Comparison of ENCODE assay signal across 11 cellular contexts in the genomic region with DNA sequence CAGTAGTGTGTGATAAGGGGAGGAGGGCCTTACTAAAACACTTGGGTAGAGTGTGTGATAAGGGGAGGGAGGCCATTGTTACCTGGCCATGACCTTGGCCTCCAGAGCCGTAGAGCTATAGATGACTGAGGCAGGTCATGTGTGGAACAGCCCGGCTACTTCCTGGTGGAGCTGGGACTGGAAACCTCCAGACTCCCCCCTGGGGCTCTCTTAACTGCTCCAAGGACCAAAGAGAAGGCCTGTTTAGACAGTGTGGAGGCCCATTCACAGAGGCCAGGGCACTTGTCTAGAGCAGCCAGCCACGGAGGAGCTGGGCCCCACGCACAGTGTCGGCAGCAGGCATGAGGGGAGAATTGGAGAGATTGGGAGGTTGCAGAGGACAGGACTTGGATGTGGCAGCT. TPM values are rescaled to one million over a fixed set of nuclear protein-coding genes. Genes with fewer than 3 reads are reported as not detected.
DNase-seq lines count a peak whose midpoint lies in the region; ATAC-seq and TF ChIP-seq lines count a peak whose summit lies in the region.
"Had no signal": no experiment of that assay in that cellular context is flagged by ENCODE, and none has a peak within 500 bp of the region (broad histone marks: within the 10 kb centered on the region; RNA-seq: fewer than 3 reads in every experiment).

No MANE protein-coding gene starts in this region.

- peaks cover 9% of the 10 kb centered on the region for H3K36me3 Mint-ChIP-seq in activated naive CD8-positive, alpha-beta T cell treated with anti-CD3 and anti-CD28 coated beads for 36 hours
- peaks cover 11% of the 10 kb centered on the region for H3K36me3 Mint-ChIP-seq in memory B cell

- DNase-seq in activated naive CD8-positive, alpha-beta T cell treated with anti-CD3 and anti-CD28 coated beads for 36 hours: no peak
- DNase-seq in memory B cell (ENCODE audit: low spot score in 2 of 2): no peak
- DNase-seq in SIG-M5 (lab: John Stamatoyannopoulos, UW): no peak
- DNase-seq: cortex of kidney; NCI-H82; stimulated activated CD4-positive, alpha-beta T cell treated with anti-CD3 and anti-CD28 coated beads, Interleukin-4, amount 100 ng/mL, for 24 hours; T-helper 17 cell had no signal

- peaks cover 25 to 38% of the 10 kb centered on the region in 2 experiments for H3K36me3 ChIP-seq in HEK293 (ENCODE audit: control insufficient read depth in 2 of 2, insufficient read depth in 1 of 2, low read length in 2 of 2)
- peaks cover 3 to 32% (median 14%) of the 10 kb centered on the region in 5 donors for H3K36me3 ChIP-seq in subcutaneous abdominal adipose tissue (ENCODE audit: control insufficient read depth in 5 of 5, insufficient read depth in 5 of 5, low read length in 5 of 5)

- no peak overlapping the region for H3K9ac ChIP-seq in subcutaneous abdominal adipose tissue (ENCODE audit: low read length in 5 of 5)

- H3K4me3 Mint-ChIP-seq in activated naive CD8-positive, alpha-beta T cell treated with anti-CD3 and anti-CD28 coated beads for 36 hours: no peak overlapping the region
- no peak overlapping the region for H3K4me3 Mint-ChIP-seq in memory B cell
- H3K4me3 Mint-ChIP-seq: T-helper 17 cell had no signal

- peaks cover 23% of the 10 kb centered on the region for H3K4me1 Mint-ChIP-seq in activated naive CD8-positive, alpha-beta T cell treated with anti-CD3 and anti-CD28 coated beads for 36 hours
- H3K4me1 Mint-ChIP-seq in memory B cell: peaks cover 9% of the 10 kb centered on the region

- no peaks in the 10 kb centered on the region for H3K9me3 Mint-ChIP-seq in activated naive CD8-positive, alpha-beta T cell treated with anti-CD3 and anti-CD28 coated beads for 36 hours
- no peaks in the 10 kb centered on the region for H3K9me3 Mint-ChIP-seq in memory B cell

- CTCF ChIA-PET in HEK293 (lab: Yijun Ruan, JAX): interaction anchor here (0.7 to 1.8 kb wide), 2 partner anchors 41 to 76 kb away, joined by 3 to 6 read pairs; no protein-coding TSS in a partner anchor

- H3K9me3 ChIP-seq in HEK293 (ENCODE audit: control insufficient read depth, insufficient read depth, low read depth, low read length): no peaks in the 10 kb centered on the region
- H3K9me3 ChIP-seq in subcutaneous abdominal adipose tissue (ENCODE audit: control insufficient read depth in 5 of 5, low read length in 5 of 5): no peaks in the 10 kb centered on the region

- H3K4me1 ChIP-seq in HEK293 (ENCODE audit: control insufficient read depth, insufficient read depth, low read length) (no peaks in the 10 kb centered on the region), subcutaneous abdominal adipose tissue (ENCODE audit: control insufficient read depth in 5 of 5, insufficient read depth in 5 of 5, low read length in 5 of 5) (peaks cover 9 to 47% (median 35%) of the 10 kb centered on the region in 5 donors)

- H3K27me3 ChIP-seq in subcutaneous abdominal adipose tissue (ENCODE audit: control insufficient read depth in 5 of 5, insufficient read depth in 4 of 5, low read length in 5 of 5): no peaks in the 10 kb centered on the region

- H3K27me3 Mint-ChIP-seq in activated naive CD8-positive, alpha-beta T cell treated with anti-CD3 and anti-CD28 coated beads for 36 hours: no peaks in the 10 kb centered on the region
- no peaks in the 10 kb centered on the region for H3K27me3 Mint-ChIP-seq in memory B cell
- H3K27me3 Mint-ChIP-seq: T-helper 17 cell had no signal

- H3K27ac ChIP-seq in HEK293 (ENCODE audit: extremely low read depth, low read depth, low read length) (no peak overlapping the region), subcutaneous abdominal adipose tissue (ENCODE audit: low read depth, low read length) (peak overlapping the region; percentile 32)

- POLR2A ChIA-PET in HEK293 (lab: Yijun Ruan, JAX): interaction anchor here (0.8 to 1.5 kb wide), 2 partner anchors 10 to 11 kb away, joined by 3 to 6 read pairs; no protein-coding TSS in a partner anchor

- H3K4me3 ChIP-seq in HEK293 (ENCODE audit: low read depth, low read length): no peak overlapping the region
- H3K4me3 ChIP-seq in subcutaneous abdominal adipose tissue (ENCODE audit: low read depth in 1 of 5, low read length in 5 of 5): no peak overlapping the region

- no peak for ATAC-seq in memory B cell (ENCODE audit: low read depth)
- no peak for ATAC-seq in GM21529 (IDR thresholded peaks at IDR 0.05; ENCODE audit: unreplicated experiment)
- ATAC-seq in HG03095 (IDR thresholded peaks at IDR 0.05; ENCODE audit: unreplicated experiment): no peak
- ATAC-seq: T-helper 17 cell had no signal

- no peak for TF ChIP-seq CTCF in HEK293 (tag by site-specific recombination; IDR thresholded peaks at IDR 0.05)

- peak overlapping the region; percentile 32 for H3K27ac Mint-ChIP-seq in activated naive CD8-positive, alpha-beta T cell treated with anti-CD3 and anti-CD28 coated beads for 36 hours
- peak overlapping the region; percentile 72 for H3K27ac Mint-ChIP-seq in memory B cell

TF ChIP-seq in HEK293, 187 proteins besides CTCF, POLR2A, EP300 and RAD21:
- TF ChIP-seq ZNF169 (tag by site-specific recombination; IDR thresholded peaks at IDR 0.05) (no peak), ZNF692 (tag by site-specific recombination; IDR thresholded peaks at IDR 0.05) (peak; percentile 44; the same call in 1 of the 2 replicates), ZNF350 (tag by site-specific recombination; IDR thresholded peaks at IDR 0.05) (no peak), MZF1 (tag by site-specific recombination; IDR thresholded peaks at IDR 0.05; ENCODE audit: borderline replicate concordance) (no peak), ZFP69B (tag by site-specific recombination; IDR thresholded peaks at IDR 0.05) (peak; percentile 73; the same call in 1 of the 2 replicates), AEBP2 (tag by site-specific recombination; IDR thresholded peaks at IDR 0.05; ENCODE audit: borderline replicate concordance) (no peak), ZSCAN30 (tag by site-specific recombination; IDR thresholded peaks at IDR 0.05) (no peak), KLF9 (tag by site-specific recombination; IDR thresholded peaks at IDR 0.05; ENCODE audit: low read depth) (no peak)

RNA-seq across cellular contexts. Expression of gene MICALL1, which starts 12.5 kb away (rescaled TPM):
- 10 to 100 TPM; 14.2 to 16.6 TPM for total RNA-seq in activated naive CD8-positive, alpha-beta T cell treated with anti-CD3 and anti-CD28 coated beads for 36 hours

RNA-seq across cellular contexts. Expression of gene EIF3L, which starts 44.4 kb away (rescaled TPM):
- 100 to 1,000 TPM; 656 to 671 TPM for total RNA-seq in activated naive CD8-positive, alpha-beta T cell treated with anti-CD3 and anti-CD28 coated beads for 36 hours

RNA-seq across cellular contexts. Expression of gene ANKRD54, which starts 49.4 kb away (rescaled TPM):
- 10 to 100 TPM; 20.2 to 21.9 TPM for total RNA-seq in activated naive CD8-positive, alpha-beta T cell treated with anti-CD3 and anti-CD28 coated beads for 36 hours

RNA-seq across cellular contexts. Expression of gene C22orf23, which starts 59.8 kb away (rescaled TPM):
- under 1 TPM; 0.40 to 0.41 TPM for total RNA-seq in activated naive CD8-positive, alpha-beta T cell treated with anti-CD3 and anti-CD28 coated beads for 36 hours
- total RNA-seq: T-helper 17 cell had no signal

RNA-seq across cellular contexts. Expression of gene POLR2F, which starts 59.9 kb away (rescaled TPM):
- 100 to 1,000 TPM; 131 to 140 TPM for total RNA-seq in activated naive CD8-positive, alpha-beta T cell treated with anti-CD3 and anti-CD28 coated beads for 36 hours
